Comparison of ENCODE assay signal across 14 cellular contexts in genomic region chr9:71858812-71859211, GRCh38. TPM values are rescaled to one million over a fixed set of nuclear protein-coding genes. Genes with fewer than 3 reads are reported as not detected.
DNase-seq lines count a peak whose midpoint lies in the region; ATAC-seq and TF ChIP-seq lines count a peak whose summit lies in the region.
"Had no signal": no experiment of that assay in that cellular context is flagged by ENCODE, and none has a peak within 500 bp of the region (broad histone marks: within the 10 kb centered on the region; RNA-seq: fewer than 3 reads in every experiment).

No MANE protein-coding gene starts in this region.

- TF ChIP-seq CTCF in brain microvascular endothelial cell (IDR thresholded peaks at IDR 0.05; ENCODE audit: low read depth, low read length, missing control alignments) (no peak), colonic mucosa (IDR thresholded peaks at IDR 0.05) (no peak), lower leg skin (IDR thresholded peaks at IDR 0.05) (no peak)

- H3K4me3 ChIP-seq in brain microvascular endothelial cell (ENCODE audit: low read depth, low read length) (no peak overlapping the region), HAP-1 (no peak overlapping the region), colonic mucosa (no peak overlapping the region), lower leg skin (ENCODE audit: low read depth, poor library complexity, severe bottlenecking) (no peak overlapping the region)
- H3K4me3 ChIP-seq: breast epithelium had no signal

- H3K27me3 ChIP-seq in brain microvascular endothelial cell (replicated peaks) (no peaks in the 10 kb centered on the region), HAP-1 (ENCODE audit: low read depth) (no peaks in the 10 kb centered on the region), colonic mucosa (no peaks in the 10 kb centered on the region)
- H3K27me3 ChIP-seq: breast epithelium had no signal

- no peak overlapping the region for H3K27ac ChIP-seq in brain microvascular endothelial cell
- H3K27ac ChIP-seq in colonic mucosa: no peak overlapping the region
- H3K27ac ChIP-seq: breast epithelium, VCaP had no signal

- in situ Hi-C loops in brain microvascular endothelial cell (cut with HindIII; ENCODE audit: low pct_ligation_motif_present, low sequenced_read_pairs): no loop called here
- in situ Hi-C loops in HAP-1 (cut with MboI; ENCODE audit: low sequenced_read_pairs): no loop called here

- no peaks in the 10 kb centered on the region for H3K9me3 ChIP-seq in HAP-1
- H3K9me3 ChIP-seq in colonic mucosa: no peaks in the 10 kb centered on the region

- peak; percentile 12 for DNase-seq in brain microvascular endothelial cell
- DNase-seq in HAP-1 (ENCODE audit: low spot score in 2 of 2): no peak
- no peak for DNase-seq in colonic mucosa
- DNase-seq in C1 segment of cervical spinal cord (lab: John Stamatoyannopoulos, UW): no peak
- no peak for DNase-seq in lower leg skin (ENCODE audit: low spot score in 2 of 2)
- DNase-seq: Calu3, naive B cell, NCI-H524 treated with DMSO at 0.1 percent for 48 hours had no signal

- no peaks in the 10 kb centered on the region; the same call in none of the 2 replicates for H3K4me1 ChIP-seq in HAP-1
- H3K4me1 ChIP-seq in colonic mucosa: no peaks in the 10 kb centered on the region
- H3K4me1 ChIP-seq: breast epithelium had no signal

- TF ChIP-seq POLR2A in lower leg skin (IDR thresholded peaks at IDR 0.05): no peak

- intact Hi-C loops in colonic mucosa (cut with DNase I): no loop called here
- intact Hi-C loops in lower leg skin (cut with DNase I; ENCODE audit: low total_unique reads): no loop called here

- ATAC-seq in GM18502 (IDR thresholded peaks at IDR 0.05; ENCODE audit: poor library complexity, unreplicated experiment) (peak; percentile 95), GM21447 (IDR thresholded peaks at IDR 0.05; ENCODE audit: unreplicated experiment) (peak; percentile 59), HG03432 (IDR thresholded peaks at IDR 0.05; ENCODE audit: unreplicated experiment) (peak; percentile 91)
- ATAC-seq: HCT116 had no signal

- H3K36me3 ChIP-seq in brain microvascular endothelial cell (replicated peaks): no peaks in the 10 kb centered on the region
- peaks cover 4% of the 10 kb centered on the region for H3K36me3 ChIP-seq in HAP-1 (replicated peaks)
- H3K36me3 ChIP-seq in colonic mucosa: no peaks in the 10 kb centered on the region
- H3K36me3 ChIP-seq: breast epithelium had no signal

- H3K9ac ChIP-seq in colonic mucosa (ENCODE audit: low read depth in 2 of 2, low read length in 2 of 2): no peak overlapping the region

RNA-seq across cellular contexts. Expression of gene ABHD17B, which starts 52.2 kb away (rescaled TPM):
- total RNA-seq in colonic mucosa: 10 to 100 TPM; 20.6 to 33.6 TPM
- 10 to 100 TPM; 36.8 to 44.1 (median 40.1) TPM for total RNA-seq in lower leg skin

RNA-seq across cellular contexts. Expression of gene C9orf85, which starts 52.6 kb away (rescaled TPM):
- total RNA-seq in colonic mucosa: 10 to 100 TPM; 12.2 to 12.5 TPM
- total RNA-seq in lower leg skin: 10 to 100 TPM in 3 of 4 donors, 1 to 10 TPM in 1; 7.9 to 17.3 (median 11.5) TPM
